Comparison of ENCODE assay signal across 8 cellular contexts in the genomic region with DNA sequence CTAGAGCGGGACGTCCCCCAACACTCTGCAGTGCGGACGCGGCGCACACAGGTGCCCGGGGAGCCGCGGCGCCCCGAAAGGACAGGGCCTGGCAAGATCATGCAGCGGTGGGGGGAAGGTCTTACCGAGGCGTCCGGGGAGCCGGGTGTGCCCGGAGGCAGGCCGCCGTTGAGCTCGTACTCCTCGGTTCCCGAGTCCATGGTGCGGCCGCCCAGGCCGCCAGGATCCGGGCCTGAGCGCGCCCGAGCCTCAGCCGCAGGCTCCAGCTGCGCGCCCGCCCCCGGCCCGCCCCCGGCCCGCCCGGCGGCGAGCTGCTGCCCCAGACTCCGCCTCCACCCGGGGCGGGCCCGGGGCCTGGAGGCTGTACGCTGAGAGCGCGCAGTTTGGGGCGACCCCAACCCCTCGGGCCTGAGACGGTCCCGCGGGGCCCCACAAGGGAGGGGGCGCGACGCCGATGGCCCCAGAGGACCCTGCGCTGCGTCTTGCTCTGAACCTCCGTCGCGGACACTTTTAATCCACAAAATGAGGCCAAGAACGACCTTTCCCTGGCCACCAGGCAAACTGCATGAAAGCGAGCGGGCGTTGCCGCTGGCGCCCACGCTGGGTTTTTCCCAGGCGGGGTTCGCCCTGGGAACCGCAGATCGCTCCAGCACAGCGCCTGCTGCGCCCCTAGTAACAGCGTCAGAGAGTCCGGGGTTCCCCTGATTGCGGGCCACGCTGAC. TPM values are rescaled to one million over a fixed set of nuclear protein-coding genes. Genes with fewer than 3 reads are reported as not detected.
DNase-seq lines count a peak whose midpoint lies in the region; ATAC-seq and TF ChIP-seq lines count a peak whose summit lies in the region.

A gene with protein sequence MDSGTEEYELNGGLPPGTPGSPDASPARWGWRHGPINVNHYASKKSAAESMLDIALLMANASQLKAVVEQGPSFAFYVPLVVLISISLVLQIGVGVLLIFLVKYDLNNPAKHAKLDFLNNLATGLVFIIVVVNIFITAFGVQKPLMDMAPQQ (minus strand): TSS at position 234 of the 722 bp plus-strand sequence. CDS start 34 bp downstream, at position 200.

- peak within 1 kb of the TSS; percentile 94 for H3K27ac Mint-ChIP-seq in activated T-helper 2 cell treated with anti-CD3 and anti-CD28 coated beads, Interferon-gamma antibody, Interleukin-2, Interleukin-4, amounts not matched to agents 10 μg/mL and 5 μg/mL and 100 μg/mL, durations not matched to agents 14 hours and 24 hours and 36 hours

- intact Hi-C loops in PC-3 (cut with micrococcal nuclease) = no loop called here
- intact Hi-C loops in activated T-helper 2 cell treated with anti-CD3 and anti-CD28 coated beads, Interferon-gamma antibody, Interleukin-2, Interleukin-4, amounts not matched to agents 10 μg/mL and 5 μg/mL and 100 μg/mL, durations not matched to agents 14 hours and 24 hours and 36 hours (cut with micrococcal nuclease) = loop anchor here (1.0 to 5.0 kb wide), 5 partner anchors 12 to 72 kb away; a partner anchor contains a TSS

- H4K20me1 ChIP-seq in BLaER1 treated with 17β-estradiol and CSF1 and Interleukin-3, amounts not matched to agents 10 nM and 100 nM = peaks cover 0 to 45% (median 28%) of the 10 kb centered on the region in 11 experiments; a peak in 13 of 22 replicates
- no peaks in the 10 kb centered on the region for H4K20me1 ChIP-seq in PC-3 (ENCODE audit: low read length)

- H3K4me3 ChIP-seq in BLaER1 treated with 17β-estradiol and CSF1 and Interleukin-3, amounts not matched to agents 10 nM and 100 nM = peak within 1 kb of the TSS; percentile 84 to 97 (median 88)
- H3K4me3 ChIP-seq in PC-3 (ENCODE audit: low read length) = peak within 1 kb of the TSS; percentile 88
- peak within 1 kb of the TSS; percentile 79 for H3K4me3 ChIP-seq in fibroblast of the aortic adventitia (ENCODE audit: low read depth, low read length)
- H3K4me3 ChIP-seq in neuron (ENCODE audit: low read length) = peak within 1 kb of the TSS; percentile 79
- H3K4me3 ChIP-seq in subcutaneous abdominal adipose tissue (ENCODE audit: low read depth in 1 of 5, low read length in 5 of 5) = peak within 1 kb of the TSS; percentile 74 to 84 (median 77)

- ATAC-seq in GM18907 (IDR thresholded peaks at IDR 0.05; ENCODE audit: unreplicated experiment) (peak; percentile 75), HG03139 (IDR thresholded peaks at IDR 0.05; ENCODE audit: unreplicated experiment) (peak; percentile 56), PC-3 (peak; percentile 88)

- BruUV-seq in PC-3 (replicated peaks; lab: Mats Ljungman, UMichigan) = no TSS peak

- POLR2A ChIA-PET in PC-3 (lab: Charles Lee; ENCODE audit: unreplicated experiment) = interaction anchor here (0.6 kb wide), 1 partner anchor 42 kb away, joined by 4 read pairs; no protein-coding TSS in a partner anchor

- DNase-seq in PC-3 (peak; percentile 63), fibroblast of the aortic adventitia (ENCODE audit: low read depth) (peak; percentile 71)
- peak; percentile 78 for DNase-seq in activated T-helper 2 cell treated with anti-CD3 and anti-CD28 coated beads, Interferon-gamma antibody, Interleukin-2, Interleukin-4, amounts not matched to agents 10 μg/mL and 5 μg/mL and 100 μg/mL, durations not matched to agents 14 hours and 24 hours and 36 hours (ENCODE audit: low spot score)

- H3K9me3 Mint-ChIP-seq in activated T-helper 2 cell treated with anti-CD3 and anti-CD28 coated beads, Interferon-gamma antibody, Interleukin-2, Interleukin-4, amounts not matched to agents 10 μg/mL and 5 μg/mL and 100 μg/mL, durations not matched to agents 14 hours and 24 hours and 36 hours = peaks cover 3% of the 10 kb centered on the region

- H3K27me3 ChIP-seq in BLaER1 treated with 17β-estradiol and CSF1 and Interleukin-3, amounts not matched to agents 10 nM and 100 nM = no peaks in the 10 kb centered on the region
- H3K27me3 ChIP-seq in PC-3 (ENCODE audit: low read length) (no peaks in the 10 kb centered on the region), neuron (ENCODE audit: insufficient read depth, low read length) (peaks cover 4% of the 10 kb centered on the region), subcutaneous abdominal adipose tissue (ENCODE audit: control insufficient read depth in 5 of 5, insufficient read depth in 4 of 5, low read length in 5 of 5) (peaks cover 0 to 4% (median 0%) of the 10 kb centered on the region in 5 donors)

- H3K27me3 Mint-ChIP-seq in activated T-helper 2 cell treated with anti-CD3 and anti-CD28 coated beads, Interferon-gamma antibody, Interleukin-2, Interleukin-4, amounts not matched to agents 10 μg/mL and 5 μg/mL and 100 μg/mL, durations not matched to agents 14 hours and 24 hours and 36 hours (ENCODE audit: low read depth) = no peaks in the 10 kb centered on the region

- H3K9ac ChIP-seq in BLaER1 treated with 17β-estradiol and CSF1 and Interleukin-3, amounts not matched to agents 10 nM and 100 nM = peak within 1 kb of the TSS; percentile 81 to 97 (median 90)
- H3K9ac ChIP-seq in PC-3 (ENCODE audit: low read length) (peak within 1 kb of the TSS; percentile 73), subcutaneous abdominal adipose tissue (ENCODE audit: low read length in 5 of 5) (peak within 1 kb of the TSS; percentile 68 to 96 (median 84))

- no peak for TF ChIP-seq CTCF in PC-3 (conservative IDR thresholded peaks at IDR 0.05; ENCODE audit: low read depth, low read length)
- TF ChIP-seq CTCF in fibroblast of the aortic adventitia (IDR thresholded peaks at IDR 0.05; ENCODE audit: insufficient read depth, low read length) = peak; percentile 9

- peak within 1 kb of the TSS; percentile 82 to 100 (median 98) for H3K4me2 ChIP-seq in BLaER1 treated with 17β-estradiol and CSF1 and Interleukin-3, amounts not matched to agents 10 nM and 100 nM
- peak within 1 kb of the TSS; percentile 98 for H3K4me2 ChIP-seq in PC-3 (ENCODE audit: low read length)

- peaks cover 31% of the 10 kb centered on the region for H3K36me3 Mint-ChIP-seq in activated T-helper 2 cell treated with anti-CD3 and anti-CD28 coated beads, Interferon-gamma antibody, Interleukin-2, Interleukin-4, amounts not matched to agents 10 μg/mL and 5 μg/mL and 100 μg/mL, durations not matched to agents 14 hours and 24 hours and 36 hours (ENCODE audit: low read depth)

- peaks cover 23% of the 10 kb centered on the region for H3K79me2 ChIP-seq in PC-3 (ENCODE audit: low read length)

- no peaks in the 10 kb centered on the region for H3F3A ChIP-seq in PC-3 (ENCODE audit: low read length, unreplicated experiment)

- H3K4me3 Mint-ChIP-seq in activated T-helper 2 cell treated with anti-CD3 and anti-CD28 coated beads, Interferon-gamma antibody, Interleukin-2, Interleukin-4, amounts not matched to agents 10 μg/mL and 5 μg/mL and 100 μg/mL, durations not matched to agents 14 hours and 24 hours and 36 hours (ENCODE audit: low read depth) = peak within 1 kb of the TSS; percentile 90

- no peaks in the 10 kb centered on the region for H3K9me2 ChIP-seq in PC-3 (replicated peaks; ENCODE audit: low read length)

- peaks cover 43% of the 10 kb centered on the region for H3K4me1 Mint-ChIP-seq in activated T-helper 2 cell treated with anti-CD3 and anti-CD28 coated beads, Interferon-gamma antibody, Interleukin-2, Interleukin-4, amounts not matched to agents 10 μg/mL and 5 μg/mL and 100 μg/mL, durations not matched to agents 14 hours and 24 hours and 36 hours (ENCODE audit: low read depth)

- peaks cover 7 to 9% (median 8%) of the 10 kb centered on the region in 11 experiments for H3K9me3 ChIP-seq in BLaER1 treated with 17β-estradiol and CSF1 and Interleukin-3, amounts not matched to agents 10 nM and 100 nM (replicated peaks in 1 of 11)
- no peaks in the 10 kb centered on the region for H3K9me3 ChIP-seq in PC-3 (ENCODE audit: low read length)
- H3K9me3 ChIP-seq in neuron (ENCODE audit: low read length) = peaks cover 2% of the 10 kb centered on the region
- peaks cover 0 to 6% (median 5%) of the 10 kb centered on the region in 5 donors for H3K9me3 ChIP-seq in subcutaneous abdominal adipose tissue (ENCODE audit: control insufficient read depth in 5 of 5, low read length in 5 of 5)

- peak within 1 kb of the TSS; percentile 93 for H2AFZ ChIP-seq in PC-3 (ENCODE audit: low read length)
- H2AFZ ChIP-seq in neuron (ENCODE audit: low read depth, low read length) = peak within 1 kb of the TSS; percentile 96

- CTCF ChIA-PET in PC-3 (lab: Charles Lee) = interaction anchor here (0.6 kb wide), 1 partner anchor 38 kb away, joined by 4 read pairs; a partner anchor contains a TSS

- peak within 1 kb of the TSS; percentile 77 to 96 (median 89) for H3K27ac ChIP-seq in BLaER1 treated with 17β-estradiol and CSF1 and Interleukin-3, amounts not matched to agents 10 nM and 100 nM
- H3K27ac ChIP-seq in PC-3 (ENCODE audit: low read length) (0 out of 2 replicates have a peak within 1 kb of the TSS, but pooled peaks have one; percentile 16), subcutaneous abdominal adipose tissue (ENCODE audit: low read depth, low read length) (peak within 1 kb of the TSS; percentile 88)

- H3K36me3 ChIP-seq in BLaER1 treated with 17β-estradiol and CSF1 and Interleukin-3, amounts not matched to agents 10 nM and 100 nM = peaks cover 0 to 36% (median 9%) of the 10 kb centered on the region in 11 experiments; a peak in 12 of 22 replicates
- H3K36me3 ChIP-seq in PC-3 (ENCODE audit: low read depth, low read length) (no peaks in the 10 kb centered on the region), neuron (ENCODE audit: insufficient read depth, low read length) (no peaks in the 10 kb centered on the region), subcutaneous abdominal adipose tissue (ENCODE audit: control insufficient read depth in 5 of 5, insufficient read depth in 5 of 5, low read length in 5 of 5) (no peaks in the 10 kb centered on the region)

- peaks cover 71 to 93% (median 87%) of the 10 kb centered on the region in 10 experiments for H3K4me1 ChIP-seq in BLaER1 treated with 17β-estradiol and CSF1 and Interleukin-3, amounts not matched to agents 10 nM and 100 nM
- H3K4me1 ChIP-seq in PC-3 (ENCODE audit: insufficient read depth, low read length) (peaks cover 19% of the 10 kb centered on the region), neuron (ENCODE audit: insufficient read depth, low read length) (peaks cover 16% of the 10 kb centered on the region), subcutaneous abdominal adipose tissue (ENCODE audit: control insufficient read depth in 5 of 5, insufficient read depth in 5 of 5, low read length in 5 of 5) (peaks cover 10 to 68% (median 59%) of the 10 kb centered on the region in 5 donors)

RNA-seq across cellular contexts. Expression of the gene that starts here (rescaled TPM):
- total RNA-seq in PC-3 (2014; rRNA removed) (28.8 and 30.5 TPM in 2 replicates), fibroblast of the aortic adventitia (ENCODE audit: low replicate concordance) (1.9 and 14.6 TPM in 2 replicates)
- 113 and 114 TPM in 2 replicates for total RNA-seq in activated T-helper 2 cell treated with anti-CD3 and anti-CD28 coated beads, Interferon-gamma antibody, Interleukin-2, Interleukin-4, amounts not matched to agents 10 μg/mL and 5 μg/mL and 100 μg/mL, durations not matched to agents 14 hours and 24 hours and 36 hours

Comparison
In these comparisons a context has a peak if more than half of its experiments do, and no peak if none do; other contexts are left out.
1. Peak in every context shown above with its lines: DNase-seq, ATAC-seq, H3K4me3 ChIP-seq and H3K27ac ChIP-seq.
2. H3K27ac ChIP-seq: peak in every context shown above with its lines; median percentile 89 in BLaER1 treated with 17β-estradiol and CSF1 and Interleukin-3, amounts not matched to agents 10 nM and 100 nM; 88 in subcutaneous abdominal adipose tissue; 16 in PC-3.